ENCODE assay signal across 19 cellular contexts in the genomic region with DNA sequence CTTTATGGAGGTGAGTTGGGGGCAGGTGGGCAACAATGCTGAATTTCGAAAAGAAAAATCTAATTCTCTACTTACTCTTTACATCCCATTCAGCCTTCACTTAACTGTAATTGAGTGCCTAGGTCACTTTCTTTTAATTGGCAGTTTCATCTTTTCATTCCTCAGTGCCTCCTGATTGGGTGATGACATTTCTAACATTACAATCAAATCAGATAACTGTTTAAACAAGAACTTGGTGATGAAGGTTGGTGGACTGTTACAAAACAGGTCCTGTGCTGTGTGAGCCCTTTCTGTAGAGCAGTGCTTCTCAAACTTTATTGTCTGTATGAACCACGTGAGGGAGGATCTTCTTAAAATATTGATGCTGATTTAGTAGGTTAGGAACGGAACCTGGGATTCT. TPM values are rescaled to one million over a fixed set of nuclear protein-coding genes. Genes with fewer than 3 reads are reported as not detected.
A peak's percentile ranks its signal among the peaks of the same experiment; 100 is the strongest.
DNase-seq lines count a peak whose midpoint lies in the region; ATAC-seq and TF ChIP-seq lines count a peak whose summit lies in the region.
"Had no signal": no experiment of that assay in that cellular context is flagged by ENCODE, and none has a peak within 500 bp of the region (broad histone marks: within the 10 kb centered on the region; RNA-seq: fewer than 3 reads in every experiment).

No MANE protein-coding gene starts in this region.

- peaks cover 20% of the 10 kb centered on the region for H3K36me3 Mint-ChIP-seq in activated naive CD4-positive, alpha-beta T cell treated with anti-CD3 and anti-CD28 coated beads, Interleukin-2, amount 50 U/mL, for 24 hours
- peaks cover 5 to 49% of the 10 kb centered on the region in 2 donors for H3K36me3 Mint-ChIP-seq in activated naive CD4-positive, alpha-beta T cell treated with anti-CD3 and anti-CD28 coated beads, Interleukin-2, amount 50 U/mL, for 72 hours
- peaks cover 93% of the 10 kb centered on the region for H3K36me3 Mint-ChIP-seq in activated T-helper 17 cell treated with anti-CD3 and anti-CD28 coated beads, Interleukin-2, amount 50 U/mL, for 72 hours (ENCODE audit: low read depth)

- no peak for TF ChIP-seq CTCF in OCI-LY3 (IDR thresholded peaks at IDR 0.05; ENCODE audit: low read depth, low read length)

- H3K4me1 ChIP-seq in OCI-LY3 (ENCODE audit: low read length), result peaks cover 35% of the 10 kb centered on the region
- peaks cover 23% of the 10 kb centered on the region for H3K4me1 ChIP-seq in rectal smooth muscle tissue (ENCODE audit: control insufficient read depth, insufficient read depth, low read length)
- H3K4me1 ChIP-seq: BE2C had no signal

- H2AFZ ChIP-seq in OCI-LY3 (ENCODE audit: low read depth, low read length), result no peak overlapping the region

- no peaks in the 10 kb centered on the region for H3K27me3 ChIP-seq in OCI-LY3 (ENCODE audit: low read depth, low read length)
- no peaks in the 10 kb centered on the region for H3K27me3 ChIP-seq in rectal smooth muscle tissue (ENCODE audit: control insufficient read depth, insufficient read depth, low read length)
- H3K27me3 ChIP-seq: BE2C had no signal

- H3K79me2 ChIP-seq in OCI-LY3 (ENCODE audit: low read length), result peaks cover 31% of the 10 kb centered on the region

- no peaks in the 10 kb centered on the region for H3K27me3 Mint-ChIP-seq in activated naive CD4-positive, alpha-beta T cell treated with anti-CD3 and anti-CD28 coated beads, Interleukin-2, amount 50 U/mL, for 24 hours
- no peaks in the 10 kb centered on the region for H3K27me3 Mint-ChIP-seq in activated T-helper 17 cell treated with anti-CD3 and anti-CD28 coated beads, Interleukin-2, amount 50 U/mL, for 72 hours

- no peaks in the 10 kb centered on the region for H4K20me1 ChIP-seq in OCI-LY3 (ENCODE audit: insufficient read depth, low read length)

- H3K9ac ChIP-seq in OCI-LY3 (ENCODE audit: low read length), result peak overlapping the region; percentile 37; the same call in 1 of the 2 replicates
- H3K9ac ChIP-seq in rectal smooth muscle tissue (ENCODE audit: low read length), result no peak overlapping the region
- H3K9ac ChIP-seq: KMS-11 had no signal

- no peak for ATAC-seq in activated naive CD4-positive, alpha-beta T cell treated with anti-CD3 and anti-CD28 coated beads, Interleukin-2, amount 50 U/mL, for 72 hours
- no peak for ATAC-seq in activated T-helper 17 cell treated with anti-CD3 and anti-CD28 coated beads, Interleukin-2, amount 50 U/mL, for 72 hours (replicated peaks)
- ATAC-seq: Right ventricle myocardium inferior had no signal

- no peaks in the 10 kb centered on the region for H3K9me3 ChIP-seq in OCI-LY3 (ENCODE audit: insufficient read depth, low read length)
- H3K9me3 ChIP-seq: BE2C had no signal

- peaks cover 63% of the 10 kb centered on the region for H3K4me1 Mint-ChIP-seq in activated naive CD4-positive, alpha-beta T cell treated with anti-CD3 and anti-CD28 coated beads, Interleukin-2, amount 50 U/mL, for 24 hours
- peaks cover 38% of the 10 kb centered on the region for H3K4me1 Mint-ChIP-seq in activated T-helper 17 cell treated with anti-CD3 and anti-CD28 coated beads, Interleukin-2, amount 50 U/mL, for 72 hours

- peaks cover 49% of the 10 kb centered on the region for H3K36me3 ChIP-seq in OCI-LY3 (replicated peaks; ENCODE audit: low read depth, low read length)
- peaks cover 14% of the 10 kb centered on the region for H3K36me3 ChIP-seq in rectal smooth muscle tissue (ENCODE audit: control insufficient read depth, insufficient read depth, low read length)

- H3K4me3 Mint-ChIP-seq in activated naive CD4-positive, alpha-beta T cell treated with anti-CD3 and anti-CD28 coated beads, Interleukin-2, amount 50 U/mL, for 24 hours, result no peak overlapping the region
- H3K4me3 Mint-ChIP-seq in activated T-helper 17 cell treated with anti-CD3 and anti-CD28 coated beads, Interleukin-2, amount 50 U/mL, for 72 hours, result peak overlapping the region; percentile 27

- H3K4me2 ChIP-seq in OCI-LY3 (ENCODE audit: low read length), result peak overlapping the region; percentile 61
- H3K4me2 ChIP-seq: KMS-11 had no signal

- H3K4me3 ChIP-seq in OCI-LY3 (ENCODE audit: low read length), result no peak overlapping the region
- no peak overlapping the region for H3K4me3 ChIP-seq in rectal smooth muscle tissue (ENCODE audit: low read length)

- H3K27ac ChIP-seq in OCI-LY3 (ENCODE audit: low read length), result peak overlapping the region; percentile 83
- peak overlapping the region; percentile 19 for H3K27ac ChIP-seq in rectal smooth muscle tissue (ENCODE audit: low read depth, low read length)
- H3K27ac ChIP-seq: KMS-11 had no signal

- H3K9me3 Mint-ChIP-seq in activated naive CD4-positive, alpha-beta T cell treated with anti-CD3 and anti-CD28 coated beads, Interleukin-2, amount 50 U/mL, for 24 hours, result no peaks in the 10 kb centered on the region
- no peaks in the 10 kb centered on the region for H3K9me3 Mint-ChIP-seq in activated naive CD4-positive, alpha-beta T cell treated with anti-CD3 and anti-CD28 coated beads, Interleukin-2, amount 50 U/mL, for 72 hours
- no peaks in the 10 kb centered on the region for H3K9me3 Mint-ChIP-seq in activated T-helper 17 cell treated with anti-CD3 and anti-CD28 coated beads, Interleukin-2, amount 50 U/mL, for 72 hours

- DNase-seq in activated naive CD4-positive, alpha-beta T cell treated with anti-CD3 and anti-CD28 coated beads, Interleukin-2, amount 50 U/mL, for 72 hours (ENCODE audit: low spot score in 2 of 2), result no peak
- DNase-seq in NCI-H1105 (lab: John Stamatoyannopoulos, UW), result no peak
- no peak for DNase-seq in superior temporal gyrus (ENCODE audit: extremely low spot score)
- DNase-seq: BE2C, EL, IMR-90, NCI-H1417, NCI-H1694 treated with DMSO at 0.1 percent for 48 hours, NCI-H2081 treated with DMSO at 0.1 percent for 48 hours, NCI-H2171 treated with DMSO at 0.1 percent for 48 hours, NCI-H446 treated with DMSO at 0.1 percent for 48 hours, NCI-H526 treated with DMSO at 0.1 percent for 48 hours had no signal

- peak overlapping the region; percentile 15 for H3K27ac Mint-ChIP-seq in activated naive CD4-positive, alpha-beta T cell treated with anti-CD3 and anti-CD28 coated beads, Interleukin-2, amount 50 U/mL, for 24 hours
- peak overlapping the region in 1 of 2 donors; percentile 84 for H3K27ac Mint-ChIP-seq in activated naive CD4-positive, alpha-beta T cell treated with anti-CD3 and anti-CD28 coated beads, Interleukin-2, amount 50 U/mL, for 72 hours
- peak overlapping the region; percentile 64 for H3K27ac Mint-ChIP-seq in activated T-helper 17 cell treated with anti-CD3 and anti-CD28 coated beads, Interleukin-2, amount 50 U/mL, for 72 hours

RNA-seq across cellular contexts. Expression of gene KCNQ4, which starts 40.1 kb away (rescaled TPM):
- 1 to 10 TPM in 1 of 2 donors, under 1 TPM in 1; 0.73 to 1.5 TPM for total RNA-seq in activated naive CD4-positive, alpha-beta T cell treated with anti-CD3 and anti-CD28 coated beads, Interleukin-2, amount 50 U/mL, for 72 hours
- 1 to 10 TPM in 1 of 2 donors, under 1 TPM in 1; 0.45 to 1.5 TPM for total RNA-seq in activated T-helper 17 cell treated with anti-CD3 and anti-CD28 coated beads, Interleukin-2, amount 50 U/mL, for 72 hours
- total RNA-seq: H4, IMR-90 had no signal

RNA-seq across cellular contexts. Expression of gene NFYC, which starts 51.9 kb away (rescaled TPM):
- total RNA-seq in activated naive CD4-positive, alpha-beta T cell treated with anti-CD3 and anti-CD28 coated beads, Interleukin-2, amount 50 U/mL, for 72 hours, result 10 to 100 TPM; 58.9 to 62.5 TPM
- 10 to 100 TPM; 61.2 to 65.2 TPM for total RNA-seq in activated T-helper 17 cell treated with anti-CD3 and anti-CD28 coated beads, Interleukin-2, amount 50 U/mL, for 72 hours
